13 cellular contexts compared by ENCODE assay signal in the genomic region with DNA sequence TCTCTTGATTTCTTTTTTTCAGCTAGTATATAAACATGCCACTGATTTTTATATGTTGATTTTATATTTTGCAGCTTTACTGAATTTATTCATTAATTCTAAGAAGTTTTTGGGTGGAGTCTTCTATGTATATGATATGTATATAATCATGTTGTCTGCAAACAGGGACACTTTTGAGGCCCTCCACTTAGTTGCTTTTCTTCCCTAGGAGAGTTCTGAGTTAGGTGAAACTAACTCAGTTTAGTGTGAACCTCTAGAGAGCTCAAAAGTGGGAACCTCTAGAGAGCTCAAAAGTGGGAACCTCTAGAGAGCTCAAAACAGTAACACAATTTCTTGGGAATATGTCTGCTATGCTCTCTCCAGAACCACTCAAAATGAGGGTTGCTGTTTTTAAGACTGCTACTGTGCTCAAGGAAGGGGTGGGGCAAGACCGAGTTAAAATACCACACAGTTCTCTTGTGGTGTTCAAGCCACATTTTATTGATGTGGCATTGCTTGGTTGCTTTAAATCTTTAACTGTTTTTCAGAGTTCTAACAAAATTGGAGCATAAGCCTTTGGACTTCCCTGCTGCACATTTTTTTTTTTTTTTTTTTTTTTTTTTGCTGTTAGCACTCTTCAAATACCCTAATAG. TPM values are rescaled to one million over a fixed set of nuclear protein-coding genes. Genes with fewer than 3 reads are reported as not detected.
DNase-seq lines count a peak whose midpoint lies in the region; ATAC-seq, FAIRE-seq and TF ChIP-seq lines count a peak whose summit lies in the region.
"Had no signal": no experiment of that assay in that cellular context is flagged by ENCODE, and none has a peak within 500 bp of the region (broad histone marks: within the 10 kb centered on the region; RNA-seq: fewer than 3 reads in every experiment).

No MANE protein-coding gene starts in this region.

- POLR2A ChIA-PET in GM12878 (lab: Charles Lee) = interaction anchor here (0.6 kb wide), 1 partner anchor 306 kb away, joined by 8 read pairs; no protein-coding TSS in a partner anchor

- H3K27ac ChIP-seq in GM12878 (ENCODE audit: control insufficient read depth, insufficient read depth) = no peak overlapping the region
- H3K27ac ChIP-seq: sigmoid colon had no signal

- no peaks in the 10 kb centered on the region for H3K27me3 ChIP-seq in GM12878 (replicated peaks in 1 of 2; ENCODE audit: control insufficient read depth in 2 of 2, insufficient read depth in 2 of 2, low read length in 1 of 2)
- H3K27me3 ChIP-seq: sigmoid colon had no signal

- in situ Hi-C loops in GM12878 (cut with MboI) = no loop called here

- no TSS peak for BruUV-seq in GM12878 (replicated peaks; lab: Mats Ljungman, UMichigan)

- no peak overlapping the region for H2AFZ ChIP-seq in GM12878 (ENCODE audit: control insufficient read depth, low read depth, low read length)

- CTCF ChIA-PET in GM12878 (lab: Yijun Ruan, JAX) = interaction anchor here (0.7 to 1.0 kb wide), 2 partner anchors 81 to 92 kb away, joined by 3 to 4 read pairs; no protein-coding TSS in a partner anchor

- RAD21 ChIA-PET in GM12878 (lab: Charles Lee; ENCODE audit: unreplicated experiment) = interaction anchor here (1.2 to 2.0 kb wide), 2 partner anchors 14 to 34 kb away, joined by 4 to 6 read pairs; a partner anchor contains a TSS

- TF ChIP-seq RAD21 in GM12878 (IDR thresholded peaks at IDR 0.05; ENCODE audit: insufficient read depth, low read depth, low read length) = no peak

- H3K4me3 ChIP-seq in GM12878 = no peak overlapping the region
- H3K4me3 ChIP-seq: sigmoid colon had no signal

- H3K9me3 ChIP-seq in GM12878 (replicated peaks; ENCODE audit: control insufficient read depth, insufficient read depth, low read length) = no peaks in the 10 kb centered on the region
- H3K9me3 ChIP-seq: sigmoid colon had no signal

- no peak for TF ChIP-seq POLR2A in GM12878 (IDR thresholded peaks at IDR 0.05; ENCODE audit: low read depth, low read length)

- H3K4me1 ChIP-seq in GM12878 (ENCODE audit: control insufficient read depth, insufficient read depth, low read length) = no peaks in the 10 kb centered on the region
- H3K4me1 ChIP-seq: sigmoid colon had no signal

- TF ChIP-seq EP300 in GM12878 (IDR thresholded peaks at IDR 0.05; ENCODE audit: borderline replicate concordance in 1 of 2, control insufficient read depth in 1 of 2, low read depth in 2 of 2, low read length in 2 of 2) = no peak

- H3K4me2 ChIP-seq in GM12878 (ENCODE audit: control insufficient read depth, insufficient read depth) = no peak overlapping the region

- intact Hi-C loops in GM12878 (cut with micrococcal nuclease; ENCODE audit: unreplicated experiment) = no loop called here

- H3K36me3 ChIP-seq in GM12878 (ENCODE audit: control insufficient read depth in 2 of 2, insufficient read depth in 2 of 2, low read length in 1 of 2) = no peaks in the 10 kb centered on the region; a peak in 1 of 4 replicates

- 100% methylated on average over 1 of the region's 1 CpG for WGBS in GM12878 (ENCODE audit: insufficient coverage, insufficient replicate concordance, low lambda C conversion rate, missing lambda C conversion rate)

- DNase-seq in activated naive CD4-positive, alpha-beta T cell treated with Interleukin-2 at 50 U/mL for 16 hours = peak; percentile 17
- DNase-seq in activated naive CD4-positive, alpha-beta T cell treated with anti-CD3 and anti-CD28 coated beads, Interleukin-2, amount 50 U/mL, for 16 hours = no peak
- DNase-seq in activated CD4-positive, alpha-beta T cell treated with anti-CD3 and anti-CD28 coated beads for 48 hours = peak; percentile 12
- no peak for DNase-seq in GM12878 (ENCODE audit: low read depth, low spot score)
- DNase-seq in stimulated activated naive CD4-positive, alpha-beta T cell treated with Interleukin-2 at 50 U/mL for 16 hours (lab: John Stamatoyannopoulos, UW) = peak; percentile 2
- no peak for DNase-seq in hepatic stellate cell (ENCODE audit: low spot score)
- DNase-seq: foreskin melanocyte, H9, mammary epithelial cell, sigmoid colon had no signal

- H3K9ac ChIP-seq in GM12878 (ENCODE audit: control insufficient read depth, insufficient read depth, low read length) = no peak overlapping the region

- H3K79me2 ChIP-seq in GM12878 (ENCODE audit: control insufficient read depth, insufficient read depth, low read length) = no peaks in the 10 kb centered on the region

- TF ChIP-seq CTCF in GM12878 (IDR thresholded peaks at IDR 0.05 in 2 of 3, conservative IDR thresholded peaks at IDR 0.05 in 1 of 3; ENCODE audit: control insufficient read depth in 2 of 3, extremely low read depth in 1 of 3, insufficient read depth in 1 of 3, low read depth in 3 of 3, low read length in 3 of 3) = no peak

- no peak for FAIRE-seq in GM12878 (lab: Jason Lieb, UNC)
- FAIRE-seq: TTC549 had no signal

- H4K20me1 ChIP-seq in GM12878 (ENCODE audit: control insufficient read depth, insufficient read depth) = no peaks in the 10 kb centered on the region

- ATAC-seq in GM12878 (peak; percentile 45), GM19397 (IDR thresholded peaks at IDR 0.05; ENCODE audit: unreplicated experiment) (no peak), GM18519 (IDR thresholded peaks at IDR 0.05; ENCODE audit: low FRiP score, unreplicated experiment) (no peak)

- SMC1A ChIA-PET in GM12878 (lab: Charles Lee; ENCODE audit: uncharacterized antibody, unreplicated experiment) = interaction anchor here (1.5 to 1.9 kb wide), 2 partner anchors 9 to 14 kb away, joined by 5 to 10 read pairs; a partner anchor contains a TSS

TF ChIP-seq in GM12878, 131 proteins besides CTCF, POLR2A, EP300 and RAD21:
- no peak for TF ChIP-seq NRF1 (conservative IDR thresholded peaks at IDR 0.05; ENCODE audit: low read depth, low read length)
- TF ChIP-seq, protein P1, sequence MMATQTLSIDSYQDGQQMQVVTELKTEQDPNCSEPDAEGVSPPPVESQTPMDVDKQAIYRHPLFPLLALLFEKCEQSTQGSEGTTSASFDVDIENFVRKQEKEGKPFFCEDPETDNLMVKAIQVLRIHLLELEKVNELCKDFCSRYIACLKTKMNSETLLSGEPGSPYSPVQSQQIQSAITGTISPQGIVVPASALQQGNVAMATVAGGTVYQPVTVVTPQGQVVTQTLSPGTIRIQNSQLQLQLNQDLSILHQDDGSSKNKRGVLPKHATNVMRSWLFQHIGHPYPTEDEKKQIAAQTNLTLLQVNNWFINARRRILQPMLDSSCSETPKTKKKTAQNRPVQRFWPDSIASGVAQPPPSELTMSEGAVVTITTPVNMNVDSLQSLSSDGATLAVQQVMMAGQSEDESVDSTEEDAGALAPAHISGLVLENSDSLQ (IDR thresholded peaks at IDR 0.05) = no peak
- 0 out of 2 replicates have a peak, but pooled peaks have one; percentile 11 for TF ChIP-seq RUNX3 (IDR thresholded peaks at IDR 0.05; ENCODE audit: low read length)
TF ChIP-seq in GM12878: peak in this region for 1.

RNA-seq across cellular contexts. Expression of a gene that starts 13.2 kb away (rescaled TPM):
- 60.2 and 63.9 TPM in 2 replicates for total RNA-seq in GM12878 (2013; cell fraction: nucleolus; rRNA removed)
- total RNA-seq in GM12878 (2014; rRNA removed) = 3.5 and 4.5 TPM in 2 replicates
- total RNA-seq in GM12878 (2014; rRNA removed; fragmentation: Illumina TruSeq; extraction: Trizol) = 5.6 and 8.8 TPM in 2 replicates
- total RNA-seq in GM12878 (2021) = 4.0 and 7.3 TPM in 2 replicates
- 1.1 TPM for polyA plus RNA-seq in GM12878 (2011; ENCODE audit: low read depth)
- polyA plus RNA-seq in GM12878 (2011; rRNA removed) = 3.2 and 7.6 TPM in 2 replicates
- polyA plus RNA-seq in GM12878 (2011; cell fraction: cytosol; rRNA removed) = 0.90 and 1.0 TPM in 2 replicates
- 5.1 and 6.3 TPM in 2 replicates for polyA plus RNA-seq in GM12878 (2011; cell fraction: nucleus; rRNA removed)
- polyA plus RNA-seq in GM12878 (2012) = 2.1 TPM in 2 replicates
- 2.3 and 2.5 TPM in 2 replicates for polyA plus RNA-seq in GM12878 (2014; fragmentation: Illumina TruSeq; extraction: Trizol)
- polyA plus RNA-seq in GM12878 (2014; fragmentation: Nextera tagmentation; extraction: Ambion mirVana) = 1 to 10 TPM; 2.1 to 3.3 TPM
- polyA plus RNA-seq in GM12878 (2014; rRNA removed) = 1.8 and 2.3 TPM in 2 replicates
- 1 to 10 TPM; 3.9 to 4.0 TPM for polyA plus RNA-seq in GM12878 (2016; fragmentation: Nextera tagmentation; extraction: Ambion mirVana)
- polyA minus RNA-seq in GM12878 (2011; rRNA and poly(A)+ RNA removed) = 5.0 and 12.7 TPM in 2 replicates
- 4.3 and 4.4 TPM in 2 replicates for polyA minus RNA-seq in GM12878 (2011; cell fraction: cytosol; rRNA and poly(A)+ RNA removed)
- 18.4 and 19.1 TPM in 2 replicates for polyA minus RNA-seq in GM12878 (2011; cell fraction: nucleus; rRNA and poly(A)+ RNA removed)

Comparison
In these comparisons a context has a peak if more than half of its experiments do, and no peak if none do; other contexts are left out.
1. DNase-seq: peak in activated naive CD4-positive, alpha-beta T cell treated with Interleukin-2 at 50 U/mL for 16 hours (single experiment), activated CD4-positive, alpha-beta T cell treated with anti-CD3 and anti-CD28 coated beads for 48 hours (single experiment) and stimulated activated naive CD4-positive, alpha-beta T cell treated with Interleukin-2 at 50 U/mL for 16 hours (single experiment); none in activated naive CD4-positive, alpha-beta T cell treated with anti-CD3 and anti-CD28 coated beads, Interleukin-2, amount 50 U/mL, for 16 hours (single experiment), GM12878 (single experiment) and hepatic stellate cell (single experiment).